In genomic region chr14:106657460-106657859, GRCh38 we compare ENCODE assay signal across 10 cellular contexts.
DNase-seq lines count a peak whose midpoint lies in the region; ATAC-seq and TF ChIP-seq lines count a peak whose summit lies in the region.
"Had no signal": no experiment of that assay in that cellular context is flagged by ENCODE, and none has a peak within 500 bp of the region (broad histone marks: within the 10 kb centered on the region; RNA-seq: fewer than 3 reads in every experiment).

No MANE protein-coding gene starts in this region.

- peak; percentile 89 for TF ChIP-seq CTCF in GM12864 (IDR thresholded peaks at IDR 0.05; ENCODE audit: low read depth, low read length, missing control alignments)
- peak; percentile 60 for TF ChIP-seq CTCF in Panc1 (IDR thresholded peaks at IDR 0.05)

- CTCF ChIA-PET in Panc1 (lab: Charles Lee): no interaction called here

- no peak overlapping the region for H3K27ac Mint-ChIP-seq in activated T-cell treated with anti-CD3 and anti-CD28 coated beads, Interleukin-2, amount 50 U/mL, for 72 hours

- H3K27me3 ChIP-seq in Panc1 (ENCODE audit: control insufficient read depth, insufficient read depth, low read length) (no peaks in the 10 kb centered on the region), H7 (ENCODE audit: control insufficient read depth, insufficient read depth, low read length) (no peaks in the 10 kb centered on the region)
- H3K27me3 ChIP-seq: upper lobe of left lung had no signal

- H3K27ac ChIP-seq in Panc1 (ENCODE audit: low read length): no peak overlapping the region
- H3K27ac ChIP-seq: gastroesophageal sphincter, upper lobe of left lung had no signal

- no peak overlapping the region for H3K4me3 Mint-ChIP-seq in activated T-cell treated with anti-CD3 and anti-CD28 coated beads, Interleukin-2, amount 50 U/mL, for 72 hours

- H3K4me1 Mint-ChIP-seq in activated T-cell treated with anti-CD3 and anti-CD28 coated beads, Interleukin-2, amount 50 U/mL, for 72 hours (ENCODE audit: low read depth): peaks cover 22% of the 10 kb centered on the region

- no peaks in the 10 kb centered on the region for H3K9me3 Mint-ChIP-seq in activated T-cell treated with anti-CD3 and anti-CD28 coated beads, Interleukin-2, amount 50 U/mL, for 72 hours

- no peaks in the 10 kb centered on the region for H3K27me3 Mint-ChIP-seq in activated T-cell treated with anti-CD3 and anti-CD28 coated beads, Interleukin-2, amount 50 U/mL, for 72 hours (ENCODE audit: low read depth)

- H3K4me1 ChIP-seq in Panc1 (ENCODE audit: control insufficient read depth, insufficient read depth, low read length): no peaks in the 10 kb centered on the region
- H3K4me1 ChIP-seq: gastroesophageal sphincter, upper lobe of left lung had no signal

- in situ Hi-C loops in Panc1 (cut with HindIII; ENCODE audit: low pct_unique_long_range_greater_than_20kb, low sequenced_read_pairs): no loop called here

- POLR2A ChIA-PET in Panc1 (lab: Charles Lee): no interaction called here

- no peaks in the 10 kb centered on the region for H3K36me3 ChIP-seq in Panc1 (ENCODE audit: control insufficient read depth, insufficient read depth, low read length)
- no peaks in the 10 kb centered on the region for H3K36me3 ChIP-seq in H7 (replicated peaks; ENCODE audit: control insufficient read depth, insufficient read depth, low read length)
- H3K36me3 ChIP-seq: gastroesophageal sphincter, upper lobe of left lung had no signal

- H3K4me3 ChIP-seq in GM12864 (ENCODE audit: low read depth, low read length) (no peak overlapping the region), Panc1 (ENCODE audit: low read depth in 2 of 2, low read length in 2 of 2) (no peak overlapping the region), H7 (ENCODE audit: insufficient read depth, low read depth, low read length) (no peak overlapping the region)
- H3K4me3 ChIP-seq: gastroesophageal sphincter, upper lobe of left lung had no signal

- no TSS peak for BruUV-seq in Panc1 (replicated peaks; lab: Mats Ljungman, UMichigan)

- H3K36me3 Mint-ChIP-seq in activated T-cell treated with anti-CD3 and anti-CD28 coated beads, Interleukin-2, amount 50 U/mL, for 72 hours (ENCODE audit: insufficient read depth in 2 of 2): no peaks in the 10 kb centered on the region

- intact Hi-C loops in Panc1 (cut with micrococcal nuclease; ENCODE audit: unreplicated experiment): no loop called here

- no peaks in the 10 kb centered on the region for H3K9me3 ChIP-seq in Panc1 (ENCODE audit: control insufficient read depth, insufficient read depth, low read depth, low read length)
- H3K9me3 ChIP-seq: gastroesophageal sphincter, upper lobe of left lung had no signal

- DNase-seq in GM12864 (ENCODE audit: low read depth): no peak
- DNase-seq in Panc1 (ENCODE audit: low read depth, low spot score): no peak
- peak; percentile 70 to 75 for DNase-seq in activated T-cell treated with anti-CD3 and anti-CD28 coated beads, Interleukin-2, amount 50 U/mL, for 72 hours
- DNase-seq in stimulated activated CD4-positive, alpha-beta T cell treated with anti-CD3 and anti-CD28 coated beads, Interleukin-4, amount 100 ng/mL, for 48 hours (ENCODE audit: low read depth in 2 of 2): peak; percentile 54 to 59
- no peak for DNase-seq in NCI-H82 treated with DMSO at 0.1 percent for 48 hours (lab: John Stamatoyannopoulos, UW; ENCODE audit: unreplicated experiment)
- no peak for DNase-seq in H7
- DNase-seq in NAMALWA (ENCODE audit: low spot score): no peak
- DNase-seq: upper lobe of left lung had no signal

- ATAC-seq in Panc1 (no peak), GM21381 (IDR thresholded peaks at IDR 0.05; ENCODE audit: unreplicated experiment) (no peak)
- ATAC-seq in activated T-cell treated with anti-CD3 and anti-CD28 coated beads, Interleukin-2, amount 50 U/mL, for 72 hours (replicated peaks in 1 of 2): peak; percentile 56 to 66
- ATAC-seq: gastroesophageal sphincter had no signal

Comparison
In these comparisons a context has a peak if more than half of its experiments do, and no peak if none do; other contexts are left out.
1. DNase-seq: peak in activated T-cell treated with anti-CD3 and anti-CD28 coated beads, Interleukin-2, amount 50 U/mL, for 72 hours (2 of 2) and stimulated activated CD4-positive, alpha-beta T cell treated with anti-CD3 and anti-CD28 coated beads, Interleukin-4, amount 100 ng/mL, for 48 hours (2 of 2); none in GM12864 (single experiment), Panc1 (single experiment), NCI-H82 treated with DMSO at 0.1 percent for 48 hours (single experiment), H7 (single experiment) and NAMALWA (single experiment).
2. ATAC-seq: peak in activated T-cell treated with anti-CD3 and anti-CD28 coated beads, Interleukin-2, amount 50 U/mL, for 72 hours (2 of 2); none in Panc1 (single experiment) and GM21381 (single experiment).